ENCODE assay signal across 32 cellular contexts in the genomic region with DNA sequence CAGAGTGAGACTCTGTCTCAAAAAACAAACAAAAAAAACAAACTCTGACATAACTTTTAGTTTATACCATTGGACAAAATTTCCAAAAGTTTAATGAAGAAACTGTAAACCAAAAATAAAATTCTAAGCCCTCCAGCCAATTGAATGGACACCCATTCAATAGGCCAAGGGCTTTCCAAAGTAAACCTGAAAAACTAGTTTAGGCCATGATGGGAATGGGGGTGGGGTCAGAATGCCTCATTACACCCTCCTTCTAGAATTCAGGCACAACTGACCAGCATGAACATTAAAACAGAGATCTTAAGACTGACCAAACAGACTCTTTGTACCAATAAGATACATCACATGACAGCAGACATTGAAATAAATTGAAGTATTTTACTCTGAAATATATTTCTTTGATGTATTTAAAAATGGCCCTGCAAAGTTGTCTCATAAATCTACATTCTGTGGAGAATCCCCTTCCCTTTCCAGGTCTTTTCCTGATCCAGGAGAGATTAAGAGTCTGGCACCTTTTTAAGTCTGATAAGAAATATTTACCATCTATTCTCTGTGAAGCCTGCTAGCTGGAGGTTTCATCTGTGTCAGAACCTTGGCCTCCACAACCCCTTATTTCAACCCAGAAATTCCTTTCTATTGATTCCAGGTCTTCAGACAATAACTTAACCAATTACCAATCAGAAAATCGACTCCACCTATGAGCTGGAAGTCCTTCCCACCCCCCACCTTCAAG. TPM values are rescaled to one million over a fixed set of nuclear protein-coding genes. Genes with fewer than 3 reads are reported as not detected.
DNase-seq lines count a peak whose midpoint lies in the region; ATAC-seq and TF ChIP-seq lines count a peak whose summit lies in the region.
"Had no signal": no experiment of that assay in that cellular context is flagged by ENCODE, and none has a peak within 500 bp of the region (broad histone marks: within the 10 kb centered on the region; RNA-seq: fewer than 3 reads in every experiment).

No MANE protein-coding gene starts in this region.

- intact Hi-C loops in PC-9 (cut with micrococcal nuclease; ENCODE audit: unreplicated experiment), result no loop called here
- intact Hi-C loops in thyroid gland (cut with DNase I), result no loop called here

- no peaks in the 10 kb centered on the region for H3F3A ChIP-seq in PC-9 (ENCODE audit: insufficient read depth, low read depth)

- H3K4me1 Mint-ChIP-seq in T-cell, result peaks cover 4 to 23% (median 16%) of the 10 kb centered on the region in 3 donors
- H3K4me1 Mint-ChIP-seq: activated naive CD4-positive, alpha-beta T cell treated with anti-CD3 and anti-CD28 coated beads, Interleukin-2, amount 10 ng/mL, durations not matched to agents 7 days and 5 days had no signal

- no TSS peak for BruUV-seq in PC-9 (replicated peaks; lab: Mats Ljungman, UMichigan)

- H3K4me2 ChIP-seq in PC-9, result peak overlapping the region; percentile 38
- H3K4me2 ChIP-seq: A549 had no signal

- H3K4me3 ChIP-seq in PC-9 (peak overlapping the region; percentile 5; the same call in 1 of the 2 replicates), thyroid gland (replicated peaks in 1 of 3) (no peak overlapping the region)
- H3K4me3 ChIP-seq: A549, colonic mucosa, esophagus muscularis mucosa, heart right ventricle, SJCRH30, skin epidermis, tibial nerve had no signal

- H4K20me1 ChIP-seq in PC-9 (ENCODE audit: insufficient read depth), result no peaks in the 10 kb centered on the region

- H3K36me3 ChIP-seq in PC-9 (ENCODE audit: low read depth), result no peaks in the 10 kb centered on the region
- H3K36me3 ChIP-seq in thyroid gland, result no peaks in the 10 kb centered on the region
- H3K36me3 ChIP-seq: colonic mucosa, esophagus muscularis mucosa, heart right ventricle, SJCRH30, tibial nerve had no signal

- no peaks in the 10 kb centered on the region for H3K27me3 ChIP-seq in PC-9 (ENCODE audit: insufficient read depth, low read depth)
- no peaks in the 10 kb centered on the region for H3K27me3 ChIP-seq in thyroid gland
- H3K27me3 ChIP-seq: colonic mucosa, esophagus muscularis mucosa, foreskin keratinocyte, heart right ventricle, SJCRH30, tibial nerve had no signal

- ATAC-seq in GM21390 (IDR thresholded peaks at IDR 0.05; ENCODE audit: unreplicated experiment), result no peak
- no peak for ATAC-seq in T-cell (replicated peaks in 1 of 4)
- ATAC-seq: A549; CD8-positive, alpha-beta T cell; foreskin keratinocyte; heart right ventricle; HepG2; natural killer cell had no signal

- no peaks in the 10 kb centered on the region for H3K9me3 Mint-ChIP-seq in T-cell
- H3K9me3 Mint-ChIP-seq: activated naive CD4-positive, alpha-beta T cell treated with anti-CD3 and anti-CD28 coated beads, Interleukin-2, amount 10 ng/mL, durations not matched to agents 7 days and 5 days; CD8-positive, alpha-beta T cell; natural killer cell had no signal

- CTCF ChIA-PET in PC-9 (lab: Charles Lee), result interaction anchor here (0.7 to 1.1 kb wide), 2 partner anchors 22 to 113 kb away, joined by 3 read pairs; no protein-coding TSS in a partner anchor
- CTCF ChIA-PET in T-cell (lab: Charles Lee), result interaction anchor here in 1 of 2 donors (0.7 kb wide), 1 partner anchor 12 kb away, joined by 3 read pairs; no protein-coding TSS in a partner anchor

- H3K79me2 ChIP-seq in PC-9 (ENCODE audit: low read depth), result peaks cover 19% of the 10 kb centered on the region; the same call in 1 of the 2 replicates

- H3K27me3 Mint-ChIP-seq in T-cell, result no peaks in the 10 kb centered on the region
- H3K27me3 Mint-ChIP-seq: activated naive CD4-positive, alpha-beta T cell treated with anti-CD3 and anti-CD28 coated beads, Interleukin-2, amount 10 ng/mL, durations not matched to agents 7 days and 5 days had no signal

- 66 to 83% methylated on average over 1 of the region's 1 CpG for WGBS in thyroid gland, 2 donors

- H3K27ac ChIP-seq in PC-9, result 0 out of 2 replicates have a peak overlapping the region, but pooled peaks have one; percentile 16
- H3K27ac ChIP-seq in thyroid gland, result peak overlapping the region in 2 of 3 donors; percentile 1 to 30
- H3K27ac ChIP-seq: A549, colonic mucosa, esophagus muscularis mucosa, foreskin keratinocyte, heart right ventricle, SJCRH30, skin epidermis, tibial nerve had no signal

- TF ChIP-seq POLR2A in thyroid gland (IDR thresholded peaks at IDR 0.05), result no peak

- H3K9me3 ChIP-seq in PC-9 (ENCODE audit: insufficient read depth, low read depth) (no peaks in the 10 kb centered on the region), thyroid gland (no peaks in the 10 kb centered on the region)
- H3K9me3 ChIP-seq: A549, colonic mucosa, esophagus muscularis mucosa, SJCRH30, tibial nerve had no signal

- no peak overlapping the region for H3K4me3 Mint-ChIP-seq in T-cell
- H3K4me3 Mint-ChIP-seq: activated naive CD4-positive, alpha-beta T cell treated with anti-CD3 and anti-CD28 coated beads, Interleukin-2, amount 10 ng/mL, durations not matched to agents 7 days and 5 days; CD8-positive, alpha-beta T cell; natural killer cell had no signal

- POLR2A ChIA-PET in PC-9 (lab: Charles Lee; ENCODE audit: unreplicated experiment), result interaction anchor here (0.7 kb wide), 1 partner anchor 1873 kb away, joined by 21 read pairs; no protein-coding TSS in a partner anchor
- POLR2A ChIA-PET in T-cell (lab: Charles Lee), result interaction anchor here in 1 of 2 donors (0.7 kb wide), 1 partner anchor 8 kb away, joined by 4 read pairs; no protein-coding TSS in a partner anchor

- H2AFZ ChIP-seq in PC-9, result no peak overlapping the region

- in situ Hi-C loops in GM13977 (cut with MboI; ENCODE audit: low pct_unique_long_range_greater_than_20kb, low sequenced_read_pairs, unreplicated experiment), result no loop called here

- no peaks in the 10 kb centered on the region for H3K9me2 ChIP-seq in PC-9 (ENCODE audit: insufficient read depth)

- no peak for TF ChIP-seq CTCF in PC-9 (conservative IDR thresholded peaks at IDR 0.05)
- TF ChIP-seq CTCF in thyroid gland (IDR thresholded peaks at IDR 0.05), result no peak
- no peak for TF ChIP-seq CTCF in GM13977 (IDR thresholded peaks at IDR 0.05; ENCODE audit: extremely low read depth, insufficient read depth, missing control alignments)

- peaks cover 21% of the 10 kb centered on the region for H3K36me3 Mint-ChIP-seq in T-cell
- H3K36me3 Mint-ChIP-seq: natural killer cell had no signal

- peaks cover 17% of the 10 kb centered on the region for H3K4me1 ChIP-seq in PC-9 (replicated peaks; ENCODE audit: insufficient read depth)
- peaks cover 13 to 15% of the 10 kb centered on the region in 2 donors for H3K4me1 ChIP-seq in thyroid gland
- H3K4me1 ChIP-seq: A549, colonic mucosa, esophagus muscularis mucosa, SJCRH30 had no signal

- DNase-seq in SIG-M5 treated with dmso at 0.1 percent for 504 hours (lab: John Stamatoyannopoulos, UW; ENCODE audit: unreplicated experiment), result peak; percentile 77
- DNase-seq in SIG-M5 (lab: John Stamatoyannopoulos, UW), result no peak
- DNase-seq in PC-9, result peak; percentile 41 to 60
- peak; percentile 25 for DNase-seq in iPS-NIHi11 (ENCODE audit: low spot score)
- peak; percentile 61 to 63 for DNase-seq in thyroid gland
- no peak for DNase-seq in GM13977 (ENCODE audit: low spot score)
- no peak for DNase-seq in T-cell
- DNase-seq: activated CD4-positive, alpha-beta T cell treated with anti-CD3 and anti-CD28 coated beads, Interleukin-2, amount 50 U/mL, for 4 hours; activated CD4-positive, CD25-positive, alpha-beta regulatory T cell; activated naive CD4-positive, alpha-beta T cell treated with anti-CD3 and anti-CD28 coated beads, Interleukin-2, amount 10 ng/mL, durations not matched to agents 7 days and 5 days; AML-193; CD8-positive, alpha-beta T cell; colonic mucosa; heart right ventricle; natural killer cell; NCI-H1048; NCI-H1694; NCI-H526 treated with DMSO at 0.1 percent for 48 hours; SJCRH30; stimulated activated CD8-positive, alpha-beta memory T cell treated with anti-CD3 and anti-CD28 coated beads, Interleukin-4, amount 100 ng/mL, for 48 hours had no signal

- no peak overlapping the region for H3K27ac Mint-ChIP-seq in T-cell
- H3K27ac Mint-ChIP-seq: activated naive CD4-positive, alpha-beta T cell treated with anti-CD3 and anti-CD28 coated beads, Interleukin-2, amount 10 ng/mL, durations not matched to agents 7 days and 5 days; CD8-positive, alpha-beta T cell; natural killer cell had no signal

RNA-seq across cellular contexts. Expression of a gene that starts 15.7 kb away (rescaled TPM):
- total RNA-seq in PC-9 (2021), result 94.3 and 104 TPM in 2 replicates
- total RNA-seq in thyroid gland, result 10 to 100 TPM; 39.7 to 80.9 (median 43.1) TPM
- total RNA-seq in T-cell, result 10 to 100 TPM; 30.9 to 36.9 (median 33.1) TPM

RNA-seq across cellular contexts. Expression of a gene that starts 15.8 kb away (rescaled TPM):
- total RNA-seq in PC-9 (2021) (27.7 and 28.8 TPM in 2 replicates), thyroid gland (10 to 100 TPM; 23.2 to 51.8 (median 33.8) TPM), T-cell (100 to 1,000 TPM; 110 to 231 (median 123) TPM)

RNA-seq across cellular contexts. Expression of a gene that starts 28.8 kb away (rescaled TPM):
- not detected in 2 replicates for total RNA-seq in PC-9 (2021)
- total RNA-seq in thyroid gland, result not detected
- total RNA-seq in T-cell, result not detected
- total RNA-seq: CD8-positive, alpha-beta T cell; colonic mucosa; esophagus muscularis mucosa; foreskin keratinocyte; G401; heart right ventricle; HepG2; LHCN-M2; liver; natural killer cell; omental fat pad; renal cortical epithelial cell; SJCRH30; tibial nerve had no signal

Comparison
In these comparisons a context has a peak if more than half of its experiments do, and no peak if none do; other contexts are left out.
1. DNase-seq: peak in SIG-M5 treated with dmso at 0.1 percent for 504 hours (single experiment), PC-9 (2 of 2), iPS-NIHi11 (single experiment) and thyroid gland (2 of 2); none in SIG-M5 (single experiment), GM13977 (single experiment) and T-cell (0 of 34).